17 cellular contexts compared by ENCODE assay signal in the genomic region with DNA sequence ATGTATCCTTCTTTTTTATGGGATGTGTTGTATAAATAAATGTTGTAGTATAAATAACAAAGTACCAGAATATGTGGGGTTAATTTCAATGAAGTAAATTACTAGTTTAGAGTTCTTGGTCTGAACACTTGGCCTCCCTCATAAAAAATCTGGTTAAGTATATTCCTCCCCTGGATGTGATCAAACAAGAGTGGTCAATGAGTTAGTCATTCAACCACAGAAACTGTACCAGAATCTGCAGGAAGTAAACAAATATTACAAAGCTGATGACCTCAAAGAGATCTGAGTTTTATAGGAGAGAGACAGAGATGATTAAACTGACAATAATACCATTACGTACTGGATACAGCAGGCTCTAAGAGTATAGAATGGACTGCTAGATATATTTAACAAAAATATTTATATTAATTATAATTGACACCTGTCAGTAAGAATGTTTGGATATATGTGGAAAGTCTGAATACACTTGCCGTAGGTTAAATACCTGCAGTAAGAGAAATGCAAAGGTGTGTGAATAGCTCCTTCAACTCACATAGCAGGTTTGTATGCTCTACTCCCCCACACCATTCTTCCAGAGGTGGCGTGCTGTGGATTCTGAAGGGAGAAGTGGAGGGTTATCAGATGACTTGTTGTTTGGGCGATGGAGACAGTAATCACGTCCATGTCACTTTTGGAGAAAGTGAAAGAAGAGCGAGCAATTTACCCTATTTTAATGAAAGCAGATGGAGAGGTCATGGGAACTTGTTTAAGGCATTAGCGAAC.
DNase-seq lines count a peak whose midpoint lies in the region; ATAC-seq and TF ChIP-seq lines count a peak whose summit lies in the region.
"Had no signal": no experiment of that assay in that cellular context is flagged by ENCODE, and none has a peak within 500 bp of the region (broad histone marks: within the 10 kb centered on the region; RNA-seq: fewer than 3 reads in every experiment).

No MANE protein-coding gene starts in this region.

- no peaks in the 10 kb centered on the region for H3K9me3 ChIP-seq in GM23248 (ENCODE audit: low read depth)
- H3K9me3 ChIP-seq in RWPE2 (ENCODE audit: severe bottlenecking) = no peaks in the 10 kb centered on the region
- no peaks in the 10 kb centered on the region for H3K9me3 ChIP-seq in fibroblast of lung (ENCODE audit: control insufficient read depth, insufficient read depth, low read depth, low read length)
- no peaks in the 10 kb centered on the region for H3K9me3 ChIP-seq in smooth muscle cell (replicated peaks; ENCODE audit: low read depth)
- no peaks in the 10 kb centered on the region for H3K9me3 ChIP-seq in CD8-positive, alpha-beta T cell (ENCODE audit: low read length)
- H3K9me3 ChIP-seq: Caco-2, testis had no signal

- ATAC-seq in RWPE2 (ENCODE audit: low read depth) (peak; percentile 99), HG03565 (IDR thresholded peaks at IDR 0.05; ENCODE audit: unreplicated experiment) (no peak)
- no peak for ATAC-seq in CD8-positive, alpha-beta T cell

- intact Hi-C loops in CD8-positive, alpha-beta T cell (cut with DNase I, micrococcal nuclease) = no loop called here

- H3F3A ChIP-seq in GM23248 (ENCODE audit: insufficient read depth) (0 out of 2 replicates have a peak, but pooled peaks cover 5% of the 10 kb centered on the region), smooth muscle cell (ENCODE audit: low read depth) (no peaks in the 10 kb centered on the region)

- POLR2A ChIA-PET in CD8-positive, alpha-beta T cell (lab: Charles Lee) = no interaction called here

- no peaks in the 10 kb centered on the region for H3K4me1 Mint-ChIP-seq in CD8-positive, alpha-beta T cell (ENCODE audit: low read depth)
- H3K4me1 Mint-ChIP-seq: memory B cell had no signal

- no peaks in the 10 kb centered on the region for H3K36me3 Mint-ChIP-seq in CD8-positive, alpha-beta T cell
- H3K36me3 Mint-ChIP-seq: memory B cell had no signal

- H3K4me3 Mint-ChIP-seq in CD8-positive, alpha-beta T cell = no peak overlapping the region
- H3K4me3 Mint-ChIP-seq: memory B cell had no signal

- H3K9ac ChIP-seq in GM23248 (no peak overlapping the region), fibroblast of lung (ENCODE audit: insufficient read depth, low read length) (no peak overlapping the region), smooth muscle cell (ENCODE audit: low read depth) (peak overlapping the region; percentile 8)

- H4K20me1 ChIP-seq in GM23248 (ENCODE audit: insufficient read depth) (no peaks in the 10 kb centered on the region), fibroblast of lung (ENCODE audit: control insufficient read depth, extremely low read depth, insufficient read depth, low read length) (no peaks in the 10 kb centered on the region), smooth muscle cell (ENCODE audit: low read depth) (no peaks in the 10 kb centered on the region)

- peak; percentile 79 for DNase-seq in GM23248
- no peak for DNase-seq in RWPE2 (ENCODE audit: low spot score)
- peak; percentile 67 to 80 for DNase-seq in fibroblast of lung (ENCODE audit: low read depth in 2 of 2)
- DNase-seq in smooth muscle cell (lab: John Stamatoyannopoulos, UW; ENCODE audit: unreplicated experiment) = no peak
- no peak for DNase-seq in CD8-positive, alpha-beta T cell
- no peak for DNase-seq in T-helper 1 cell
- DNase-seq: activated naive CD4-positive, alpha-beta T cell treated with Interleukin-2 at 50 U/mL for 16 hours; Caco-2; central memory CD4-positive, alpha-beta T cell; NCI-H1092; NCI-H2227 treated with DMSO at 0.1 percent for 48 hours; occipital lobe; RPMI8226; stimulated activated CD4-positive, alpha-beta T cell treated with anti-CD3 and anti-CD28 coated beads, Interleukin-12 subunit alpha, Interleukin-12 subunit beta, amount 100 ng/mL, for 4 hours; testis had no signal

- H2AFZ ChIP-seq in GM23248 (no peak overlapping the region), fibroblast of lung (ENCODE audit: low read length) (no peak overlapping the region), smooth muscle cell (ENCODE audit: low read depth) (no peak overlapping the region)

- 0 out of 2 replicates have a peak, but pooled peaks cover 4% of the 10 kb centered on the region for H3K9me2 ChIP-seq in GM23248 (ENCODE audit: insufficient read depth)

- H3K36me3 ChIP-seq in GM23248 (ENCODE audit: low read depth) (no peaks in the 10 kb centered on the region), RWPE2 (ENCODE audit: low read depth) (no peaks in the 10 kb centered on the region), fibroblast of lung (ENCODE audit: control insufficient read depth, insufficient read depth, low read length) (no peaks in the 10 kb centered on the region), smooth muscle cell (ENCODE audit: low read depth) (no peaks in the 10 kb centered on the region)
- no peaks in the 10 kb centered on the region for H3K36me3 ChIP-seq in CD8-positive, alpha-beta T cell (ENCODE audit: insufficient read depth, low read length)

- TF ChIP-seq CTCF in RWPE2 (IDR thresholded peaks at IDR 0.05; ENCODE audit: poor library complexity, severe bottlenecking) (no peak), fibroblast of lung (conservative IDR thresholded peaks at IDR 0.05 in 1 of 2, IDR thresholded peaks at IDR 0.05 in 1 of 2; ENCODE audit: low read depth in 1 of 2, low read length in 2 of 2) (no peak), smooth muscle cell (IDR thresholded peaks at IDR 0.05; ENCODE audit: borderline replicate concordance, insufficient read depth, poor library complexity, severe bottlenecking) (no peak)
- TF ChIP-seq CTCF in CD8-positive, alpha-beta T cell (IDR thresholded peaks at IDR 0.05) = no peak

- peak overlapping the region; percentile 37 for H3K27ac ChIP-seq in GM23248
- peak overlapping the region; percentile 29 for H3K27ac ChIP-seq in RWPE2 (ENCODE audit: poor library complexity, severe bottlenecking)
- H3K27ac ChIP-seq in fibroblast of lung (ENCODE audit: insufficient read depth, low read length) = peak overlapping the region; percentile 3
- peak overlapping the region; percentile 73 for H3K27ac ChIP-seq in smooth muscle cell (ENCODE audit: low read depth)
- no peak overlapping the region for H3K27ac ChIP-seq in CD8-positive, alpha-beta T cell (ENCODE audit: low read depth, low read length)
- H3K27ac ChIP-seq: testis had no signal

- no peak overlapping the region for H3K27ac Mint-ChIP-seq in CD8-positive, alpha-beta T cell
- H3K27ac Mint-ChIP-seq: memory B cell had no signal

- H3K27me3 ChIP-seq in GM23248 (replicated peaks; ENCODE audit: insufficient read depth) (no peaks in the 10 kb centered on the region), RWPE2 (ENCODE audit: insufficient read depth, poor library complexity, severe bottlenecking) (no peaks in the 10 kb centered on the region), fibroblast of lung (ENCODE audit: control insufficient read depth, insufficient read depth, low read length) (no peaks in the 10 kb centered on the region), smooth muscle cell (ENCODE audit: low read depth) (no peaks in the 10 kb centered on the region)
- no peaks in the 10 kb centered on the region for H3K27me3 ChIP-seq in CD8-positive, alpha-beta T cell (ENCODE audit: insufficient read depth, low read length)
- H3K27me3 ChIP-seq: testis had no signal

- CTCF ChIA-PET in CD8-positive, alpha-beta T cell (lab: Charles Lee) = no interaction called here

- in situ Hi-C loops in GM23248 (cut with MboI) = no loop called here

- H3K4me1 ChIP-seq in GM23248 (ENCODE audit: insufficient read depth) (peaks cover 13% of the 10 kb centered on the region), RWPE2 (ENCODE audit: insufficient read depth, poor library complexity, severe bottlenecking) (peaks cover 28% of the 10 kb centered on the region), fibroblast of lung (ENCODE audit: control insufficient read depth, extremely low read depth, insufficient read depth, low read length) (peaks cover 4% of the 10 kb centered on the region), smooth muscle cell (ENCODE audit: low read depth) (no peaks in the 10 kb centered on the region)
- no peaks in the 10 kb centered on the region for H3K4me1 ChIP-seq in CD8-positive, alpha-beta T cell (ENCODE audit: insufficient read depth, low read length)
- H3K4me1 ChIP-seq: Caco-2, testis had no signal

- H3K27me3 Mint-ChIP-seq in CD8-positive, alpha-beta T cell (ENCODE audit: low read depth) = no peaks in the 10 kb centered on the region
- H3K27me3 Mint-ChIP-seq: memory B cell had no signal

- no peak overlapping the region for H3K4me3 ChIP-seq in GM23248
- H3K4me3 ChIP-seq in RWPE2 (ENCODE audit: severe bottlenecking) = no peak overlapping the region
- H3K4me3 ChIP-seq in fibroblast of lung (replicated peaks in 1 of 4; ENCODE audit: control extremely low read depth in 1 of 4, insufficient read depth in 1 of 4, low read depth in 3 of 4, low read length in 4 of 4) = no peak overlapping the region
- H3K4me3 ChIP-seq in smooth muscle cell = no peak overlapping the region
- no peak overlapping the region for H3K4me3 ChIP-seq in CD8-positive, alpha-beta T cell (ENCODE audit: low read depth, low read length)
- H3K4me3 ChIP-seq: testis had no signal

- WGBS in GM23248 (ENCODE audit: low coverage in 1 of 2, low lambda C conversion rate in 2 of 2, missing lambda C conversion rate in 2 of 2), 2 experiments = 72 to 79% methylated on average over 7 of the region's 7 CpGs
- 81% methylated on average over 7 of the region's 7 CpGs for WGBS in smooth muscle cell (ENCODE audit: low lambda C conversion rate)

- H3K4me2 ChIP-seq in GM23248 (ENCODE audit: unreplicated experiment) (peak overlapping the region; percentile 19), fibroblast of lung (ENCODE audit: extremely low read depth, insufficient read depth, low read length) (no peak overlapping the region), smooth muscle cell (no peak overlapping the region)

- H3K79me2 ChIP-seq in GM23248 (ENCODE audit: insufficient read depth) (no peaks in the 10 kb centered on the region), fibroblast of lung (ENCODE audit: control insufficient read depth, insufficient read depth, low read length) (no peaks in the 10 kb centered on the region), smooth muscle cell (ENCODE audit: low read depth) (no peaks in the 10 kb centered on the region)

- H3K9me3 Mint-ChIP-seq in CD8-positive, alpha-beta T cell = peaks cover 7% of the 10 kb centered on the region

Comparison
In these comparisons a context has a peak if more than half of its experiments do, and no peak if none do; other contexts are left out.
1. DNase-seq: peak in GM23248 (single experiment) and fibroblast of lung (2 of 2); none in RWPE2 (single experiment), smooth muscle cell (single experiment), CD8-positive, alpha-beta T cell (0 of 7) and T-helper 1 cell (0 of 5).